1 cellular context compared by ENCODE assay signal in the genomic region with DNA sequence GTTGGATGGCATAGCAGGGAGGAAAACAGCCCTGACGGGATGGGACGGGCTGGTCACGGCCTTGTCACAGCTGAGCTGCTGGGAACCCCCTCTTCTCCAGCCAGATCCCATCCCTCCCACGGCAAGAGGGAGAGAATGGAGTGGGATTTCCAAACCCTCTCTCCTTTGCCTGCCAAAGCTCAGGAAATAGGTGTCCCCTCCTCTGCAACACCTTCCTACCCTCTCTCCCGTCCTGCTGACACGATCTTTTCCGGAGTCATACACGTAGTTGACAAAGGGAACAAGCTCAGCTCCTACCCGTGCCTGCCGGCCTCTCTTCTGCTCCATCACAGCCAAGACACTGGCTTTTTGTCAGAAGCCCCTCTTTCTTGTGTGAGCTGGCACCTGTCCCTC.
TF ChIP-seq lines count a peak whose summit lies in the region.

No MANE protein-coding gene starts in this region.

TF ChIP-seq in HEK293, 187 proteins besides CTCF, POLR2A, EP300 and RAD21 (continued from another document):
- no peak for TF ChIP-seq ZNF248 (tag by site-specific recombination; IDR thresholded peaks at IDR 0.05)
- TF ChIP-seq ZNF10 (tag by site-specific recombination; IDR thresholded peaks at IDR 0.05): no peak
- 0 out of 2 replicates have a peak, but pooled peaks have one; percentile 32 for TF ChIP-seq EGR2 (tag by site-specific recombination; IDR thresholded peaks at IDR 0.05; ENCODE audit: low read depth)
- TF ChIP-seq ZFHX2 (tag by site-specific recombination; conservative IDR thresholded peaks at IDR 0.05): 0 out of 2 replicates have a peak, but pooled peaks have one; percentile 15
- TF ChIP-seq, protein P1, sequence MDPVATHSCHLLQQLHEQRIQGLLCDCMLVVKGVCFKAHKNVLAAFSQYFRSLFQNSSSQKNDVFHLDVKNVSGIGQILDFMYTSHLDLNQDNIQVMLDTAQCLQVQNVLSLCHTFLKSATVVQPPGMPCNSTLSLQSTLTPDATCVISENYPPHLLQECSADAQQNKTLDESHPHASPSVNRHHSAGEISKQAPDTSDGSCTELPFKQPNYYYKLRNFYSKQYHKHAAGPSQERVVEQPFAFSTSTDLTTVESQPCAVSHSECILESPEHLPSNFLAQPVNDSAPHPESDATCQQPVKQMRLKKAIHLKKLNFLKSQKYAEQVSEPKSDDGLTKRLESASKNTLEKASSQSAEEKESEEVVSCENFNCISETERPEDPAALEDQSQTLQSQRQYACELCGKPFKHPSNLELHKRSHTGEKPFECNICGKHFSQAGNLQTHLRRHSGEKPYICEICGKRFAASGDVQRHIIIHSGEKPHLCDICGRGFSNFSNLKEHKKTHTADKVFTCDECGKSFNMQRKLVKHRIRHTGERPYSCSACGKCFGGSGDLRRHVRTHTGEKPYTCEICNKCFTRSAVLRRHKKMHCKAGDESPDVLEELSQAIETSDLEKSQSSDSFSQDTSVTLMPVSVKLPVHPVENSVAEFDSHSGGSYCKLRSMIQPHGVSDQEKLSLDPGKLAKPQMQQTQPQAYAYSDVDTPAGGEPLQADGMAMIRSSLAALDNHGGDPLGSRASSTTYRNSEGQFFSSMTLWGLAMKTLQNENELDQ (tag by site-specific recombination; IDR thresholded peaks at IDR 0.05; ENCODE audit: low read depth): no peak
